Comparison of ENCODE assay signal across 8 cellular contexts in genomic region chr22:39236321-39237275, GRCh38. TPM values are rescaled to one million over a fixed set of nuclear protein-coding genes. Genes with fewer than 3 reads are reported as not detected.
DNase-seq lines count a peak whose midpoint lies in the region; ATAC-seq and TF ChIP-seq lines count a peak whose summit lies in the region.

No MANE protein-coding gene starts in this region.

- H3K9ac ChIP-seq in subcutaneous abdominal adipose tissue (ENCODE audit: low read length in 5 of 5): peak overlapping the region in 1 of 5 donors; percentile 28

- peaks cover 10 to 98% (median 85%) of the 10 kb centered on the region in 5 donors for H3K4me1 ChIP-seq in subcutaneous abdominal adipose tissue (ENCODE audit: control insufficient read depth in 5 of 5, insufficient read depth in 5 of 5, low read length in 5 of 5)

- peaks cover 0 to 41% (median 8%) of the 10 kb centered on the region in 5 donors for H3K36me3 ChIP-seq in subcutaneous abdominal adipose tissue (ENCODE audit: control insufficient read depth in 5 of 5, insufficient read depth in 5 of 5, low read length in 5 of 5)

- H3K9me3 Mint-ChIP-seq in activated B cell treated with CpG ODN at 0.5 μM for 24 hours: no peaks in the 10 kb centered on the region

- intact Hi-C loops in activated B cell treated with CpG ODN at 0.5 μM for 24 hours (cut with micrococcal nuclease): loop anchor here (2.0 kb wide), 1 partner anchor 66 kb away; no protein-coding TSS in a partner anchor
- intact Hi-C loops in cardiac septum (cut with DNase I): loop anchor here (1.0 to 5.0 kb wide), 2 partner anchors 17 to 76 kb away; no protein-coding TSS in a partner anchor
- intact Hi-C loops in dorsolateral prefrontal cortex (cut with DNase I): no loop called here

- peak overlapping the region; percentile 50 for H3K4me3 Mint-ChIP-seq in activated B cell treated with CpG ODN at 0.5 μM for 24 hours

- no peak overlapping the region for H3K4me3 ChIP-seq in Jurkat, Clone E6-1 (ENCODE audit: low read length)
- H3K4me3 ChIP-seq in subcutaneous abdominal adipose tissue (ENCODE audit: low read depth in 1 of 5, low read length in 5 of 5) (peak overlapping the region in 3 of 5 donors; percentile 19 to 91 (median 19)), dorsolateral prefrontal cortex (peak overlapping the region in 1 of 59 donors; percentile 13)

- H3K9me3 ChIP-seq in subcutaneous abdominal adipose tissue (ENCODE audit: control insufficient read depth in 5 of 5, low read length in 5 of 5): no peaks in the 10 kb centered on the region

- POLR2A ChIA-PET in activated B cell treated with CpG ODN at 0.5 μM for 24 hours (lab: Charles Lee): interaction anchor here (0.6 to 1.3 kb wide), 3 partner anchors 30 to 495 kb away, joined by 3 read pairs; no protein-coding TSS in a partner anchor

- peak; percentile 83 for ATAC-seq in activated B cell treated with CpG ODN at 0.5 μM for 24 hours (ENCODE audit: low read depth)

- H3K27ac ChIP-seq in subcutaneous abdominal adipose tissue (ENCODE audit: low read depth, low read length): peak overlapping the region; percentile 78
- H3K27ac ChIP-seq in dorsolateral prefrontal cortex: peak overlapping the region in 28 of 59 donors; percentile 6 to 81 (median 62)

- peaks cover 36% of the 10 kb centered on the region for H3K4me1 Mint-ChIP-seq in activated B cell treated with CpG ODN at 0.5 μM for 24 hours

- DNase-seq in GM10266 (ENCODE audit: extremely low spot score) (peak; percentile 81), activated B cell treated with CpG ODN at 0.5 μM for 24 hours (no peak), cardiac septum (ENCODE audit: low spot score) (peak; percentile 88), dorsolateral prefrontal cortex (no peak), NK-92 (lab: John Stamatoyannopoulos, UW; ENCODE audit: unreplicated experiment) (no peak), NCI-H526 (lab: John Stamatoyannopoulos, UW) (no peak)
- DNase-seq in Jurkat, Clone E6-1 (ENCODE audit: low read depth, low spot score): peak; percentile 58

- CTCF ChIA-PET in activated B cell treated with CpG ODN at 0.5 μM for 24 hours (lab: Charles Lee): no interaction called here

- H3K27ac Mint-ChIP-seq in activated B cell treated with CpG ODN at 0.5 μM for 24 hours: no peak overlapping the region

- no peaks in the 10 kb centered on the region for H3K36me3 Mint-ChIP-seq in activated B cell treated with CpG ODN at 0.5 μM for 24 hours (ENCODE audit: low read depth)

- H3K27me3 ChIP-seq in subcutaneous abdominal adipose tissue (ENCODE audit: control insufficient read depth in 5 of 5, insufficient read depth in 4 of 5, low read length in 5 of 5): peaks cover 2 to 32% (median 25%) of the 10 kb centered on the region in 5 donors
- peaks cover 0 to 5% (median 0%) of the 10 kb centered on the region in 45 donors for H3K27me3 ChIP-seq in dorsolateral prefrontal cortex

- TF ChIP-seq CTCF in GM10266 (IDR thresholded peaks at IDR 0.05; ENCODE audit: control insufficient read depth, insufficient read depth, low read depth, missing control alignments) (no peak), activated B cell treated with CpG ODN at 0.5 μM for 24 hours (IDR thresholded peaks at IDR 0.05) (no peak), dorsolateral prefrontal cortex (IDR thresholded peaks at IDR 0.05 in 54 of 56, conservative IDR thresholded peaks at IDR 0.05 in 2 of 56; ENCODE audit: low read depth in 1 of 56, partially characterized antibody in 56 of 56) (no peak)

- peaks cover 73% of the 10 kb centered on the region for H3K27me3 Mint-ChIP-seq in activated B cell treated with CpG ODN at 0.5 μM for 24 hours

RNA-seq across cellular contexts. Expression of gene PDGFB, which starts 8.2 kb away (rescaled TPM):
- not detected for polyA plus RNA-seq in Jurkat, Clone E6-1 (2012; ENCODE audit: insufficient read depth, insufficient read length)
- total RNA-seq in activated B cell treated with CpG ODN at 0.5 μM for 24 hours (not detected in 2 replicates), cardiac septum (21.2 TPM), dorsolateral prefrontal cortex (10 to 100 TPM in 111 of 120 experiments, 1 to 10 TPM in 9; 5.1 to 28.8 (median 16.2) TPM)

Comparison
In these comparisons a context has a peak if more than half of its experiments do, and no peak if none do; other contexts are left out.
1. DNase-seq: peak in GM10266 (single experiment), Jurkat, Clone E6-1 (single experiment) and cardiac septum (single experiment); none in activated B cell treated with CpG ODN at 0.5 μM for 24 hours (single experiment), dorsolateral prefrontal cortex (0 of 10), NK-92 (single experiment) and NCI-H526 (0 of 2).
2. intact Hi-C loops: an anchor here in activated B cell treated with CpG ODN at 0.5 μM for 24 hours (2.0 kb wide) and cardiac septum (1.0 to 5.0 kb wide); none called in dorsolateral prefrontal cortex.